Comparison of ENCODE assay signal across 8 cellular contexts in the genomic region with DNA sequence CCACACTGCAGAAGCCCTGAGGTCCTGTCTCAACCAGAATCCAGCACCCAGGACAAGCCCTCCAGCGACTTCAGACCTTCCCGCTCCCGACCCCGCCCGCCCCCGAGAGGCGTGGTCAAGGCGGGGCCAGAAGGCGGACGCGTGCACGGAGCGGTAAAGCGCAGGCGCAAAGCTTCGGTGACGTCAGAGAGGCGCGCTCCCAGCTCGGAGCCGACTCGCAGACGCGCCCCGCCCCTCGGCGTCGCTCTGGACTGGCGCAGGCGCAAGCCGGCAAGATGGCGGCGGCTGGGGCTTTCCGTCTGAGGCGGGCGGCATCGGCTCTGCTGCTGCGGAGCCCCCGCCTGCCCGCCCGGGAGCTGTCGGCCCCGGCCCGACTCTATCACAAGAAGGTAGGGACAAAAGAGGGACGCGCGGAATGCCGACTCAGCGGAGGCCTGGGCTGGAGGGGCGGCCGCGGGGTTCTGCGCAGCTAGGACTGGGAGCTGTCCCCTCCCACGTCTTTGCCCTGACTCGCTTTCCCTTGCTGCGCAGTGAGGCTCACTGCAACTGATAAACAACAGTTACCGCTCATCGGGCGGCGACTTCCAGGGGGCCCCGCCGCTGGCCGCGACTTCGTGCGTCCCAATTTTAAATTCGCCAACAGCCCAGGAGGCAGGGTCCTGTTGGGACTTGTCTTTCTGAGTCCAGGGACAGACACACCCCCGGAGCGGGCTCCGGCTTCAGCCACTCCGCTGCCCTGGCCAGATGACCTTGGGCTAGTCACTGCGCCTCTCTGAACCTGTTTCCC.
DNase-seq lines count a peak whose midpoint lies in the region; ATAC-seq and TF ChIP-seq lines count a peak whose summit lies in the region.

A gene (plus strand): TSS at position 249 of the 787 bp plus-strand sequence. CDS start 27 bp downstream, at position 276.

- H3K36me3 Mint-ChIP-seq in activated naive CD4-positive, alpha-beta T cell treated with anti-CD3 and anti-CD28 coated beads, Interleukin-2, amount 50 U/mL, for 24 hours: peaks cover 14% of the 10 kb centered on the region

- DNase-seq in GM10266 (ENCODE audit: extremely low spot score): peak; percentile 94
- DNase-seq in NCI-H1092 treated with DMSO at 0.1 percent for 48 hours (lab: John Stamatoyannopoulos, UW): peak; percentile 91
- DNase-seq in globus pallidus (ENCODE audit: low spot score): peak; percentile 98
- peak in 55 of 56 donors; percentile 71 to 99 (median 96) for DNase-seq in nucleus accumbens (lab: John Stamatoyannopoulos, UW)
- DNase-seq in superior temporal gyrus (ENCODE audit: extremely low spot score): peak; percentile 99

- H3K4me3 Mint-ChIP-seq in activated naive CD4-positive, alpha-beta T cell treated with anti-CD3 and anti-CD28 coated beads, Interleukin-2, amount 50 U/mL, for 24 hours: peak within 1 kb of the TSS; percentile 98

- no peak for TF ChIP-seq CTCF in GM10266 (IDR thresholded peaks at IDR 0.05; ENCODE audit: control insufficient read depth, insufficient read depth, low read depth, missing control alignments)

- no peaks in the 10 kb centered on the region for H3K27me3 Mint-ChIP-seq in activated naive CD4-positive, alpha-beta T cell treated with anti-CD3 and anti-CD28 coated beads, Interleukin-2, amount 50 U/mL, for 24 hours

- ATAC-seq in HG02623 (IDR thresholded peaks at IDR 0.05; ENCODE audit: unreplicated experiment) (peak; percentile 45), SK-N-SH treated with all-trans-retinoic acid at 6 μM for 48 hours (peak; percentile 81)

- peak within 1 kb of the TSS; percentile 99 for H3K27ac Mint-ChIP-seq in activated naive CD4-positive, alpha-beta T cell treated with anti-CD3 and anti-CD28 coated beads, Interleukin-2, amount 50 U/mL, for 24 hours

- no peaks in the 10 kb centered on the region for H3K9me3 Mint-ChIP-seq in activated naive CD4-positive, alpha-beta T cell treated with anti-CD3 and anti-CD28 coated beads, Interleukin-2, amount 50 U/mL, for 24 hours

- H3K4me1 Mint-ChIP-seq in activated naive CD4-positive, alpha-beta T cell treated with anti-CD3 and anti-CD28 coated beads, Interleukin-2, amount 50 U/mL, for 24 hours: peaks cover 58% of the 10 kb centered on the region

TF ChIP-seq in SK-N-SH treated with all-trans-retinoic acid at 6 μM for 48 hours, 23 proteins besides CTCF, POLR2A, EP300 and RAD21:
- TF ChIP-seq, protein P1, sequence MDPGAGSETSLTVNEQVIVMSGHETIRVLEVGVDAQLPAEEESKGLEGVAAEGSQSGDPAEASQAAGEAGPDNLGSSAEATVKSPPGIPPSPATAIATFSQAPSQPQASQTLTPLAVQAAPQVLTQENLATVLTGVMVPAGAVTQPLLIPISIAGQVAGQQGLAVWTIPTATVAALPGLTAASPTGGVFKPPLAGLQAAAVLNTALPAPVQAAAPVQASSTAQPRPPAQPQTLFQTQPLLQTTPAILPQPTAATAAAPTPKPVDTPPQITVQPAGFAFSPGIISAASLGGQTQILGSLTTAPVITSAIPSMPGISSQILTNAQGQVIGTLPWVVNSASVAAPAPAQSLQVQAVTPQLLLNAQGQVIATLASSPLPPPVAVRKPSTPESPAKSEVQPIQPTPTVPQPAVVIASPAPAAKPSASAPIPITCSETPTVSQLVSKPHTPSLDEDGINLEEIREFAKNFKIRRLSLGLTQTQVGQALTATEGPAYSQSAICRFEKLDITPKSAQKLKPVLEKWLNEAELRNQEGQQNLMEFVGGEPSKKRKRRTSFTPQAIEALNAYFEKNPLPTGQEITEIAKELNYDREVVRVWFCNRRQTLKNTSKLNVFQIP (CRISPR knock-in tag; IDR thresholded peaks at IDR 0.05; ENCODE audit: borderline replicate concordance, low read depth): no peak
- TF ChIP-seq, protein P2, sequence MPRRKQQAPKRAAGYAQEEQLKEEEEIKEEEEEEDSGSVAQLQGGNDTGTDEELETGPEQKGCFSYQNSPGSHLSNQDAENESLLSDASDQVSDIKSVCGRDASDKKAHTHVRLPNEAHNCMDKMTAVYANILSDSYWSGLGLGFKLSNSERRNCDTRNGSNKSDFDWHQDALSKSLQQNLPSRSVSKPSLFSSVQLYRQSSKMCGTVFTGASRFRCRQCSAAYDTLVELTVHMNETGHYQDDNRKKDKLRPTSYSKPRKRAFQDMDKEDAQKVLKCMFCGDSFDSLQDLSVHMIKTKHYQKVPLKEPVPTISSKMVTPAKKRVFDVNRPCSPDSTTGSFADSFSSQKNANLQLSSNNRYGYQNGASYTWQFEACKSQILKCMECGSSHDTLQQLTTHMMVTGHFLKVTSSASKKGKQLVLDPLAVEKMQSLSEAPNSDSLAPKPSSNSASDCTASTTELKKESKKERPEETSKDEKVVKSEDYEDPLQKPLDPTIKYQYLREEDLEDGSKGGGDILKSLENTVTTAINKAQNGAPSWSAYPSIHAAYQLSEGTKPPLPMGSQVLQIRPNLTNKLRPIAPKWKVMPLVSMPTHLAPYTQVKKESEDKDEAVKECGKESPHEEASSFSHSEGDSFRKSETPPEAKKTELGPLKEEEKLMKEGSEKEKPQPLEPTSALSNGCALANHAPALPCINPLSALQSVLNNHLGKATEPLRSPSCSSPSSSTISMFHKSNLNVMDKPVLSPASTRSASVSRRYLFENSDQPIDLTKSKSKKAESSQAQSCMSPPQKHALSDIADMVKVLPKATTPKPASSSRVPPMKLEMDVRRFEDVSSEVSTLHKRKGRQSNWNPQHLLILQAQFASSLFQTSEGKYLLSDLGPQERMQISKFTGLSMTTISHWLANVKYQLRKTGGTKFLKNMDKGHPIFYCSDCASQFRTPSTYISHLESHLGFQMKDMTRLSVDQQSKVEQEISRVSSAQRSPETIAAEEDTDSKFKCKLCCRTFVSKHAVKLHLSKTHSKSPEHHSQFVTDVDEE (CRISPR knock-in tag; IDR thresholded peaks at IDR 0.05): no peak
- TF ChIP-seq ZFP30 (CRISPR knock-in tag; IDR thresholded peaks at IDR 0.05) (no peak), CSDC2 (CRISPR knock-in tag; IDR thresholded peaks at IDR 0.05) (no peak), BACH2 (CRISPR knock-in tag; IDR thresholded peaks at IDR 0.05; ENCODE audit: borderline replicate concordance) (no peak), ZC3H10 (CRISPR knock-in tag; IDR thresholded peaks at IDR 0.05) (no peak), ZNF565 (CRISPR knock-in tag; conservative IDR thresholded peaks at IDR 0.05; ENCODE audit: low read depth) (no peak), PPARA (CRISPR knock-in tag; IDR thresholded peaks at IDR 0.05; ENCODE audit: borderline replicate concordance) (no peak), SNAI2 (CRISPR knock-in tag; IDR thresholded peaks at IDR 0.05) (no peak), GLIS3 (CRISPR knock-in tag; IDR thresholded peaks at IDR 0.05) (no peak), ISL1 (CRISPR knock-in tag; IDR thresholded peaks at IDR 0.05) (no peak), TCF4 (CRISPR knock-in tag; IDR thresholded peaks at IDR 0.05; ENCODE audit: borderline replicate concordance) (no peak)
- TF ChIP-seq, protein P3, sequence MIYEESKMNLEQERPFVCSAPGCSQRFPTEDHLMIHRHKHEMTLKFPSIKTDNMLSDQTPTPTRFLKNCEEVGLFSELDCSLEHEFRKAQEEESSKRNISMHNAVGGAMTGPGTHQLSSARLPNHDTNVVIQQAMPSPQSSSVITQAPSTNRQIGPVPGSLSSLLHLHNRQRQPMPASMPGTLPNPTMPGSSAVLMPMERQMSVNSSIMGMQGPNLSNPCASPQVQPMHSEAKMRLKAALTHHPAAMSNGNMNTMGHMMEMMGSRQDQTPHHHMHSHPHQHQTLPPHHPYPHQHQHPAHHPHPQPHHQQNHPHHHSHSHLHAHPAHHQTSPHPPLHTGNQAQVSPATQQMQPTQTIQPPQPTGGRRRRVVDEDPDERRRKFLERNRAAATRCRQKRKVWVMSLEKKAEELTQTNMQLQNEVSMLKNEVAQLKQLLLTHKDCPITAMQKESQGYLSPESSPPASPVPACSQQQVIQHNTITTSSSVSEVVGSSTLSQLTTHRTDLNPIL (CRISPR knock-in tag; IDR thresholded peaks at IDR 0.05; ENCODE audit: low read depth): no peak
- TF ChIP-seq, protein P4, sequence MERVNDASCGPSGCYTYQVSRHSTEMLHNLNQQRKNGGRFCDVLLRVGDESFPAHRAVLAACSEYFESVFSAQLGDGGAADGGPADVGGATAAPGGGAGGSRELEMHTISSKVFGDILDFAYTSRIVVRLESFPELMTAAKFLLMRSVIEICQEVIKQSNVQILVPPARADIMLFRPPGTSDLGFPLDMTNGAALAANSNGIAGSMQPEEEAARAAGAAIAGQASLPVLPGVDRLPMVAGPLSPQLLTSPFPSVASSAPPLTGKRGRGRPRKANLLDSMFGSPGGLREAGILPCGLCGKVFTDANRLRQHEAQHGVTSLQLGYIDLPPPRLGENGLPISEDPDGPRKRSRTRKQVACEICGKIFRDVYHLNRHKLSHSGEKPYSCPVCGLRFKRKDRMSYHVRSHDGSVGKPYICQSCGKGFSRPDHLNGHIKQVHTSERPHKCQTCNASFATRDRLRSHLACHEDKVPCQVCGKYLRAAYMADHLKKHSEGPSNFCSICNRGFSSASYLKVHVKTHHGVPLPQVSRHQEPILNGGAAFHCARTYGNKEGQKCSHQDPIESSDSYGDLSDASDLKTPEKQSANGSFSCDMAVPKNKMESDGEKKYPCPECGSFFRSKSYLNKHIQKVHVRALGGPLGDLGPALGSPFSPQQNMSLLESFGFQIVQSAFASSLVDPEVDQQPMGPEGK (CRISPR knock-in tag; IDR thresholded peaks at IDR 0.05; ENCODE audit: borderline replicate concordance): no peak
- TF ChIP-seq, protein P5, sequence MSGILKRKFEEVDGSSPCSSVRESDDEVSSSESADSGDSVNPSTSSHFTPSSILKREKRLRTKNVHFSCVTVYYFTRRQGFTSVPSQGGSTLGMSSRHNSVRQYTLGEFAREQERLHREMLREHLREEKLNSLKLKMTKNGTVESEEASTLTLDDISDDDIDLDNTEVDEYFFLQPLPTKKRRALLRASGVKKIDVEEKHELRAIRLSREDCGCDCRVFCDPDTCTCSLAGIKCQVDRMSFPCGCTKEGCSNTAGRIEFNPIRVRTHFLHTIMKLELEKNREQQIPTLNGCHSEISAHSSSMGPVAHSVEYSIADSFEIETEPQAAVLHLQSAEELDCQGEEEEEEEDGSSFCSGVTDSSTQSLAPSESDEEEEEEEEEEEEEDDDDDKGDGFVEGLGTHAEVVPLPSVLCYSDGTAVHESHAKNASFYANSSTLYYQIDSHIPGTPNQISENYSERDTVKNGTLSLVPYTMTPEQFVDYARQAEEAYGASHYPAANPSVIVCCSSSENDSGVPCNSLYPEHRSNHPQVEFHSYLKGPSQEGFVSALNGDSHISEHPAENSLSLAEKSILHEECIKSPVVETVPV (CRISPR knock-in tag; IDR thresholded peaks at IDR 0.05): no peak

Comparison
In these comparisons a context has a peak if more than half of its experiments do, and no peak if none do; other contexts are left out.
1. Peak in every context shown above with its lines: DNase-seq and ATAC-seq.